Comparison of ENCODE assay signal across 20 cellular contexts in genomic region chr9:88266416-88266815, GRCh38.
A peak's percentile ranks its signal among the peaks of the same experiment; 100 is the strongest.
DNase-seq lines count a peak whose midpoint lies in the region; FAIRE-seq and TF ChIP-seq lines count a peak whose summit lies in the region.
"Had no signal": no experiment of that assay in that cellular context is flagged by ENCODE, and none has a peak within 500 bp of the region (broad histone marks: within the 10 kb centered on the region; RNA-seq: fewer than 3 reads in every experiment).

No MANE protein-coding gene starts in this region.

- H3K27me3 ChIP-seq in AG04450 (ENCODE audit: control insufficient read depth, insufficient read depth, low read length): no peaks in the 10 kb centered on the region
- H3K27me3 ChIP-seq in astrocyte (ENCODE audit: insufficient read depth, low read length): no peaks in the 10 kb centered on the region
- H3K27me3 ChIP-seq: SJCRH30 had no signal

- no peaks in the 10 kb centered on the region for H3K27me3 Mint-ChIP-seq in astrocyte (ENCODE audit: low read depth, unreplicated experiment)

- POLR2A ChIA-PET in AG04450 (lab: Yijun Ruan, JAX): no interaction called here
- POLR2A ChIA-PET in HEK293T (lab: Yijun Ruan, JAX): no interaction called here

- H3K4me2 ChIP-seq in astrocyte (ENCODE audit: low read length): no peak overlapping the region
- H3K4me2 ChIP-seq: KMS-11 had no signal

- no peak overlapping the region for H3K9ac ChIP-seq in astrocyte (ENCODE audit: low read length)
- H3K9ac ChIP-seq: KMS-11 had no signal

- no peaks in the 10 kb centered on the region for H3K79me2 ChIP-seq in astrocyte (ENCODE audit: insufficient read depth, low read length)

- no peaks in the 10 kb centered on the region for H3K36me3 ChIP-seq in astrocyte (ENCODE audit: insufficient read depth, low read length)
- H3K36me3 ChIP-seq: SJCRH30 had no signal

- H3K4me3 Mint-ChIP-seq in astrocyte (ENCODE audit: unreplicated experiment): no peak overlapping the region

- no peaks in the 10 kb centered on the region for H4K20me1 ChIP-seq in astrocyte (ENCODE audit: insufficient read depth, low read length)

- no peak overlapping the region for H2AFZ ChIP-seq in astrocyte (ENCODE audit: low read depth, low read length)

- DNase-seq in AG04450 (ENCODE audit: low read depth, low spot score): peak; percentile 6
- DNase-seq in M059J (ENCODE audit: low read depth): peak; percentile 31
- peak; percentile 39 for DNase-seq in astrocyte (ENCODE audit: low read depth)
- peak; percentile 30 for DNase-seq in fibroblast of villous mesenchyme (ENCODE audit: low read depth)
- DNase-seq in midbrain (lab: John Stamatoyannopoulos, UW): no peak
- DNase-seq in SHP77 treated with DMSO at 0.1 percent for 48 hours (lab: John Stamatoyannopoulos, UW): no peak
- no peak for DNase-seq in HEK293T (ENCODE audit: extremely low spot score)
- no peak for DNase-seq in EL
- DNase-seq: 8988T, DND-41, GF-D8, H7, NCI-H1105, NCI-H1694 treated with DMSO at 0.1 percent for 48 hours, NCI-H2107, NCI-H226, NCI-H524 treated with DMSO at 0.1 percent for 48 hours, SJCRH30 had no signal

- H3K27ac ChIP-seq in AG04450 (ENCODE audit: low read depth, low read length): no peak overlapping the region
- no peak overlapping the region for H3K27ac ChIP-seq in astrocyte (ENCODE audit: low read depth, low read length)
- H3K27ac ChIP-seq: KMS-11, SJCRH30 had no signal

- no peak overlapping the region for H3K4me3 ChIP-seq in AG04450 (ENCODE audit: low read depth, low read length)
- H3K4me3 ChIP-seq in astrocyte (ENCODE audit: insufficient read depth, low read depth, low read length): no peak overlapping the region
- no peak overlapping the region for H3K4me3 ChIP-seq in fibroblast of villous mesenchyme (ENCODE audit: low read depth, low read length)
- H3K4me3 ChIP-seq: SJCRH30 had no signal

- H3K27ac Mint-ChIP-seq in astrocyte (ENCODE audit: unreplicated experiment): peak overlapping the region; percentile 47

- TF ChIP-seq CTCF in AG04450 (IDR thresholded peaks at IDR 0.05; ENCODE audit: low read depth, low read length): no peak
- no peak for TF ChIP-seq CTCF in astrocyte (IDR thresholded peaks at IDR 0.05; ENCODE audit: insufficient read depth, low read depth, low read length)
- TF ChIP-seq CTCF in fibroblast of villous mesenchyme (IDR thresholded peaks at IDR 0.05; ENCODE audit: insufficient read depth, low read depth, low read length): no peak

- FAIRE-seq in astrocyte (lab: Jason Lieb, UNC): no peak
- FAIRE-seq: HepG2 had no signal

- CTCF ChIA-PET in AG04450 (lab: Charles Lee) (no interaction called here), HEK293T (lab: Yijun Ruan, JAX) (no interaction called here)

- no peaks in the 10 kb centered on the region for H3K9me3 Mint-ChIP-seq in astrocyte (ENCODE audit: unreplicated experiment)

- H3K9me3 ChIP-seq in AG04450 (ENCODE audit: control insufficient read depth, insufficient read depth, low read length): no peaks in the 10 kb centered on the region
- no peaks in the 10 kb centered on the region for H3K9me3 ChIP-seq in astrocyte (ENCODE audit: insufficient read depth, low read depth, low read length)

- no peaks in the 10 kb centered on the region for H3K36me3 Mint-ChIP-seq in astrocyte (ENCODE audit: low read depth, unreplicated experiment)

- H3K4me1 Mint-ChIP-seq in astrocyte (ENCODE audit: low read depth, unreplicated experiment): peaks cover 12% of the 10 kb centered on the region

- H3K4me1 ChIP-seq in astrocyte (ENCODE audit: insufficient read depth, low read length): peaks cover 4% of the 10 kb centered on the region

TF ChIP-seq in HEK293T, 16 proteins besides CTCF, POLR2A, EP300 and RAD21:
- no peak for TF ChIP-seq ELF4 (IDR thresholded peaks at IDR 0.05)
- TF ChIP-seq BHLHE40 (IDR thresholded peaks at IDR 0.05; ENCODE audit: borderline replicate concordance): no peak
- no peak for TF ChIP-seq CTBP1 (IDR thresholded peaks at IDR 0.05; ENCODE audit: borderline replicate concordance)
- TF ChIP-seq FOXA1 (IDR thresholded peaks at IDR 0.05): no peak
- TF ChIP-seq ARNT (IDR thresholded peaks at IDR 0.05): no peak
- TF ChIP-seq SUZ12 (IDR thresholded peaks at IDR 0.05): no peak
- TF ChIP-seq, protein P1, sequence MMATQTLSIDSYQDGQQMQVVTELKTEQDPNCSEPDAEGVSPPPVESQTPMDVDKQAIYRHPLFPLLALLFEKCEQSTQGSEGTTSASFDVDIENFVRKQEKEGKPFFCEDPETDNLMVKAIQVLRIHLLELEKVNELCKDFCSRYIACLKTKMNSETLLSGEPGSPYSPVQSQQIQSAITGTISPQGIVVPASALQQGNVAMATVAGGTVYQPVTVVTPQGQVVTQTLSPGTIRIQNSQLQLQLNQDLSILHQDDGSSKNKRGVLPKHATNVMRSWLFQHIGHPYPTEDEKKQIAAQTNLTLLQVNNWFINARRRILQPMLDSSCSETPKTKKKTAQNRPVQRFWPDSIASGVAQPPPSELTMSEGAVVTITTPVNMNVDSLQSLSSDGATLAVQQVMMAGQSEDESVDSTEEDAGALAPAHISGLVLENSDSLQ (IDR thresholded peaks at IDR 0.05): no peak
- TF ChIP-seq FOXK2 (IDR thresholded peaks at IDR 0.05): no peak
- TF ChIP-seq FOXM1 (IDR thresholded peaks at IDR 0.05; ENCODE audit: borderline replicate concordance): no peak
- no peak for TF ChIP-seq TARDBP (IDR thresholded peaks at IDR 0.05)
- TF ChIP-seq LEF1 (IDR thresholded peaks at IDR 0.05; ENCODE audit: borderline replicate concordance): no peak
- TF ChIP-seq NFRKB (IDR thresholded peaks at IDR 0.05): no peak
- TF ChIP-seq ZNF384 (IDR thresholded peaks at IDR 0.05): no peak
- no peak for TF ChIP-seq HDGF (IDR thresholded peaks at IDR 0.05; ENCODE audit: borderline replicate concordance)
- TF ChIP-seq L3MBTL2 (conservative IDR thresholded peaks at IDR 0.05): no peak
- no peak for TF ChIP-seq SP1 (IDR thresholded peaks at IDR 0.05)

Comparison
In these comparisons a context has a peak if more than half of its experiments do, and no peak if none do; other contexts are left out.
1. DNase-seq: peak in AG04450 (single experiment), M059J (single experiment), astrocyte (single experiment) and fibroblast of villous mesenchyme (single experiment); none in midbrain (single experiment), SHP77 treated with DMSO at 0.1 percent for 48 hours (single experiment), HEK293T (single experiment) and EL (single experiment).